In the genomic region with DNA sequence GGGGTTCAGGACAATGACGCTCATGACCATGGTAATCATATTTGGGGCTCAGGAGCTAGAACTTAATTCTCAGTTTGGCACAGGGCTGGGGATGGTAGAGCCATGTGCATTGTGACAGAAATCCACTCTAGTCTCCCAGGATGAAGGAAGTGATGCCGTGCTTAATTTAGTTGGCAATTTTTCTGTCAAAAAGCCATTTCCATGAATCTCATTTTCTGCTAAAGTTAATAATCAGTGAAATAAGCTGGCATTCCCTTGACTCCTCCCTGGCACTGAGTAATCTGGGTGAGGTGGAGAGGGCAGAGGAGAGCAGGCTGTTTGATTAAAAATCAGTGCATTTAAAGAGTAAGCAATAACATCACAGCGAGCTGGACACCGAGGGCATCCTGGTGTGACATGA, we compare ENCODE assay signal across 25 cellular contexts. TPM values are rescaled to one million over a fixed set of nuclear protein-coding genes. Genes with fewer than 3 reads are reported as not detected.
DNase-seq lines count a peak whose midpoint lies in the region; ATAC-seq and TF ChIP-seq lines count a peak whose summit lies in the region.
"Had no signal": no experiment of that assay in that cellular context is flagged by ENCODE, and none has a peak within 500 bp of the region (broad histone marks: within the 10 kb centered on the region; RNA-seq: fewer than 3 reads in every experiment).

No MANE protein-coding gene starts in this region.

- no peak overlapping the region for H3K4me3 ChIP-seq in Peyer's patch
- H3K4me3 ChIP-seq: GM23248 had no signal

- peaks cover 73% of the 10 kb centered on the region for H3K36me3 Mint-ChIP-seq in activated CD8-positive, alpha-beta T cell treated with anti-CD3 and anti-CD28 coated beads for 36 hours (ENCODE audit: low read depth)
- H3K36me3 Mint-ChIP-seq in activated CD8-positive, alpha-beta T cell treated with anti-CD3 and anti-CD28 coated beads, Interleukin-2, amount 10 ng/mL, durations not matched to agents 7 days and 5 days (ENCODE audit: low read depth), result peaks cover 91% of the 10 kb centered on the region
- H3K36me3 Mint-ChIP-seq in activated T-helper 17 cell treated with anti-CD3 and anti-CD28 coated beads, Interleukin-2, amount 50 U/mL, for 72 hours (ENCODE audit: low read depth), result peaks cover 98% of the 10 kb centered on the region

- TF ChIP-seq CTCF in activated CD8-positive, alpha-beta T cell treated with anti-CD3 and anti-CD28 coated beads for 36 hours (IDR thresholded peaks at IDR 0.05), result no peak
- no peak for TF ChIP-seq CTCF in C4-2B (conservative IDR thresholded peaks at IDR 0.05)
- TF ChIP-seq CTCF in Peyer's patch (IDR thresholded peaks at IDR 0.05), result no peak

- H3K9me3 Mint-ChIP-seq in activated CD8-positive, alpha-beta T cell treated with anti-CD3 and anti-CD28 coated beads for 36 hours, result no peaks in the 10 kb centered on the region
- no peaks in the 10 kb centered on the region for H3K9me3 Mint-ChIP-seq in activated CD8-positive, alpha-beta T cell treated with anti-CD3 and anti-CD28 coated beads, Interleukin-2, amount 10 ng/mL, durations not matched to agents 7 days and 5 days (ENCODE audit: insufficient read depth)
- no peaks in the 10 kb centered on the region for H3K9me3 Mint-ChIP-seq in activated T-helper 17 cell treated with anti-CD3 and anti-CD28 coated beads, Interleukin-2, amount 50 U/mL, for 72 hours
- H3K9me3 Mint-ChIP-seq: H9, HFFc6 had no signal

- intact Hi-C loops in activated CD8-positive, alpha-beta T cell treated with anti-CD3 and anti-CD28 coated beads for 36 hours (cut with micrococcal nuclease), result loop anchor here (10.0 kb wide), 1 partner anchor 385 kb away; no protein-coding TSS in a partner anchor

- POLR2A ChIA-PET in activated CD8-positive, alpha-beta T cell treated with anti-CD3 and anti-CD28 coated beads for 36 hours (lab: Charles Lee), result interaction anchor here (1.7 kb wide), 1 partner anchor 26 kb away, joined by 3 read pairs; no protein-coding TSS in a partner anchor
- POLR2A ChIA-PET in activated CD8-positive, alpha-beta T cell treated with anti-CD3 and anti-CD28 coated beads, Interleukin-2, amount 10 ng/mL, durations not matched to agents 7 days and 5 days (lab: Charles Lee), result interaction anchor here (1.1 kb wide), 1 partner anchor 39 kb away, joined by 3 read pairs; no protein-coding TSS in a partner anchor

- no peak for DNase-seq in activated CD8-positive, alpha-beta T cell treated with anti-CD3 and anti-CD28 coated beads for 36 hours
- no peak for DNase-seq in activated CD8-positive, alpha-beta T cell treated with anti-CD3 and anti-CD28 coated beads, Interleukin-2, amount 10 ng/mL, durations not matched to agents 7 days and 5 days
- DNase-seq in putamen (ENCODE audit: low spot score), result peak; percentile 66
- no peak for DNase-seq in Peyer's patch
- no peak for DNase-seq in mesenteric fat pad (ENCODE audit: low spot score)
- DNase-seq: COR-L47, DMS79, GM23248, H9, HFFc6, KBM-7, MM.1S, NCI-H1048, NCI-H1417 treated with DMSO at 0.1 percent for 48 hours, NCI-H187, NCI-H446 treated with DMSO at 0.1 percent for 48 hours, NCI-H526 treated with DMSO at 0.1 percent for 48 hours, PC-3, RPMI8226, SIG-M5 had no signal

- no peak for TF ChIP-seq POLR2A in Peyer's patch (IDR thresholded peaks at IDR 0.05)

- H3K27me3 ChIP-seq in Peyer's patch, result no peaks in the 10 kb centered on the region

- CTCF ChIA-PET in activated CD8-positive, alpha-beta T cell treated with anti-CD3 and anti-CD28 coated beads for 36 hours (lab: Charles Lee), result interaction anchor here (1.5 to 9.7 kb wide), 2 partner anchors 20 to 113 kb away, joined by 3 to 215 read pairs; no protein-coding TSS in a partner anchor
- CTCF ChIA-PET in activated CD8-positive, alpha-beta T cell treated with anti-CD3 and anti-CD28 coated beads, Interleukin-2, amount 10 ng/mL, durations not matched to agents 7 days and 5 days (lab: Charles Lee), result interaction anchor here (1.3 to 3.1 kb wide), 2 partner anchors 112 to 117 kb away, joined by 6 to 20 read pairs; no protein-coding TSS in a partner anchor

- no peak overlapping the region for H3K4me3 Mint-ChIP-seq in activated CD8-positive, alpha-beta T cell treated with anti-CD3 and anti-CD28 coated beads for 36 hours
- H3K4me3 Mint-ChIP-seq in activated CD8-positive, alpha-beta T cell treated with anti-CD3 and anti-CD28 coated beads, Interleukin-2, amount 10 ng/mL, durations not matched to agents 7 days and 5 days, result no peak overlapping the region
- H3K4me3 Mint-ChIP-seq in activated T-helper 17 cell treated with anti-CD3 and anti-CD28 coated beads, Interleukin-2, amount 50 U/mL, for 72 hours, result no peak overlapping the region
- H3K4me3 Mint-ChIP-seq: H9, HFFc6 had no signal

- H3K36me3 ChIP-seq in Peyer's patch, result peaks cover 0 to 50% (median 0%) of the 10 kb centered on the region in 3 donors

- no peak for ATAC-seq in activated CD8-positive, alpha-beta T cell treated with anti-CD3 and anti-CD28 coated beads for 36 hours
- ATAC-seq in activated CD8-positive, alpha-beta T cell treated with anti-CD3 and anti-CD28 coated beads, Interleukin-2, amount 10 ng/mL, durations not matched to agents 7 days and 5 days, result no peak
- ATAC-seq in activated T-helper 17 cell treated with anti-CD3 and anti-CD28 coated beads, Interleukin-2, amount 50 U/mL, for 72 hours (replicated peaks), result no peak
- ATAC-seq in HG03097 (IDR thresholded peaks at IDR 0.05; ENCODE audit: low FRiP score, unreplicated experiment), result no peak
- ATAC-seq: HepG2, PC-3 had no signal

- peak overlapping the region; percentile 67 for H3K27ac Mint-ChIP-seq in activated CD8-positive, alpha-beta T cell treated with anti-CD3 and anti-CD28 coated beads for 36 hours
- H3K27ac Mint-ChIP-seq in activated CD8-positive, alpha-beta T cell treated with anti-CD3 and anti-CD28 coated beads, Interleukin-2, amount 10 ng/mL, durations not matched to agents 7 days and 5 days, result no peak overlapping the region
- H3K27ac Mint-ChIP-seq in activated T-helper 17 cell treated with anti-CD3 and anti-CD28 coated beads, Interleukin-2, amount 50 U/mL, for 72 hours, result peak overlapping the region; percentile 62
- H3K27ac Mint-ChIP-seq: H9, HFFc6 had no signal

- H3K4me1 ChIP-seq in Peyer's patch, result no peaks in the 10 kb centered on the region

- H3K4me1 Mint-ChIP-seq in activated CD8-positive, alpha-beta T cell treated with anti-CD3 and anti-CD28 coated beads for 36 hours (ENCODE audit: low read depth), result peaks cover 37% of the 10 kb centered on the region
- peaks cover 50% of the 10 kb centered on the region for H3K4me1 Mint-ChIP-seq in activated CD8-positive, alpha-beta T cell treated with anti-CD3 and anti-CD28 coated beads, Interleukin-2, amount 10 ng/mL, durations not matched to agents 7 days and 5 days (ENCODE audit: low read depth)
- H3K4me1 Mint-ChIP-seq in activated T-helper 17 cell treated with anti-CD3 and anti-CD28 coated beads, Interleukin-2, amount 50 U/mL, for 72 hours, result peaks cover 5% of the 10 kb centered on the region

- H3K27me3 Mint-ChIP-seq in activated CD8-positive, alpha-beta T cell treated with anti-CD3 and anti-CD28 coated beads for 36 hours, result no peaks in the 10 kb centered on the region
- H3K27me3 Mint-ChIP-seq in activated CD8-positive, alpha-beta T cell treated with anti-CD3 and anti-CD28 coated beads, Interleukin-2, amount 10 ng/mL, durations not matched to agents 7 days and 5 days (ENCODE audit: low read depth), result no peaks in the 10 kb centered on the region
- no peaks in the 10 kb centered on the region for H3K27me3 Mint-ChIP-seq in activated T-helper 17 cell treated with anti-CD3 and anti-CD28 coated beads, Interleukin-2, amount 50 U/mL, for 72 hours

- H3K27ac ChIP-seq in C4-2B, result peak overlapping the region; percentile 95
- no peak overlapping the region for H3K27ac ChIP-seq in Peyer's patch
- H3K27ac ChIP-seq: GM23248, HL-60 had no signal

- no peaks in the 10 kb centered on the region for H3K9me3 ChIP-seq in Peyer's patch

RNA-seq across cellular contexts. Expression of gene GPR68, which starts 45.0 kb away (rescaled TPM):
- 10 to 100 TPM; 11.9 to 14.0 TPM for total RNA-seq in activated CD8-positive, alpha-beta T cell treated with anti-CD3 and anti-CD28 coated beads for 36 hours
- 10 to 100 TPM; 44.6 to 45.3 TPM for total RNA-seq in activated CD8-positive, alpha-beta T cell treated with anti-CD3 and anti-CD28 coated beads, Interleukin-2, amount 10 ng/mL, durations not matched to agents 7 days and 5 days
- total RNA-seq in activated T-helper 17 cell treated with anti-CD3 and anti-CD28 coated beads, Interleukin-2, amount 50 U/mL, for 72 hours, result 10 to 100 TPM; 36.8 to 44.8 TPM
- total RNA-seq in Peyer's patch (1 to 10 TPM in 2 of 4 donors, not detected in 2; 1.5 to 1.7 TPM), mesenteric fat pad (0.67 TPM)
- total RNA-seq: HepG2 had no signal
